In genomic region chr2:190511104-190511503, GRCh38 we compare ENCODE assay signal across 9 cellular contexts. TPM values are rescaled to one million over a fixed set of nuclear protein-coding genes. Genes with fewer than 3 reads are reported as not detected.
A peak's percentile ranks its signal among the peaks of the same experiment; 100 is the strongest.
DNase-seq lines count a peak whose midpoint lies in the region; ATAC-seq, FAIRE-seq and TF ChIP-seq lines count a peak whose summit lies in the region.
"Had no signal": no experiment of that assay in that cellular context is flagged by ENCODE, and none has a peak within 500 bp of the region (broad histone marks: within the 10 kb centered on the region; RNA-seq: fewer than 3 reads in every experiment).

No MANE protein-coding gene starts in this region.

- H3K27me3 ChIP-seq in SK-N-SH (ENCODE audit: insufficient read depth) (no peaks in the 10 kb centered on the region), gastroesophageal sphincter (no peaks in the 10 kb centered on the region)

- no peak for ATAC-seq in gastroesophageal sphincter
- no peak for ATAC-seq in HG03135 (IDR thresholded peaks at IDR 0.05; ENCODE audit: unreplicated experiment)
- no peak for ATAC-seq in GM19452 (IDR thresholded peaks at IDR 0.05; ENCODE audit: unreplicated experiment)

- H3K4me3 ChIP-seq in SK-N-SH (ENCODE audit: low read depth in 2 of 2, low read length in 1 of 2) (no peak overlapping the region), gastroesophageal sphincter (no peak overlapping the region)
- H3K4me3 ChIP-seq: skin epidermis had no signal

- POLR2A ChIA-PET in SK-N-SH (lab: Yijun Ruan, JAX), result interaction anchor here (0.6 kb wide), 1 partner anchor 92 kb away, joined by 4 read pairs; no protein-coding TSS in a partner anchor

- peaks cover 0 to 21% of the 10 kb centered on the region in 2 experiments for H3K36me3 ChIP-seq in SK-N-SH (replicated peaks in 1 of 2; ENCODE audit: control insufficient read depth in 1 of 2, insufficient read depth in 2 of 2, low read length in 1 of 2)
- H3K36me3 ChIP-seq in gastroesophageal sphincter, result peaks cover 0 to 20% of the 10 kb centered on the region in 2 donors

- H3K4me1 ChIP-seq in SK-N-SH (ENCODE audit: control insufficient read depth in 1 of 2, insufficient read depth in 2 of 2, low read depth in 1 of 2, low read length in 1 of 2) (peaks cover 0 to 2% of the 10 kb centered on the region in 2 experiments; a peak in 1 of 4 replicates), gastroesophageal sphincter (peaks cover 0 to 8% (median 0%) of the 10 kb centered on the region in 3 donors)

- DNase-seq in GM18507 (ENCODE audit: extremely low spot score, insufficient read length, low read depth) (no peak), SK-N-SH (peak; percentile 61)
- no peak for DNase-seq in stimulated activated CD4-positive, alpha-beta T cell treated with anti-CD3 and anti-CD28 coated beads, Interleukin-2, amount 100 ng/mL, for 48 hours
- no peak for DNase-seq in stimulated activated CD8-positive, alpha-beta memory T cell treated with anti-CD3 and anti-CD28 coated beads, Interleukin-4, amount 100 ng/mL, for 48 hours

- no peak for TF ChIP-seq POLR2A in gastroesophageal sphincter (IDR thresholded peaks at IDR 0.05)

- H3K27ac ChIP-seq in SK-N-SH (ENCODE audit: low read depth in 2 of 2, low read length in 1 of 2) (no peak overlapping the region), gastroesophageal sphincter (no peak overlapping the region)
- H3K27ac ChIP-seq: skin epidermis had no signal

- no peaks in the 10 kb centered on the region for H3K9me3 ChIP-seq in SK-N-SH
- H3K9me3 ChIP-seq in gastroesophageal sphincter, result no peaks in the 10 kb centered on the region

- WGBS in SK-N-SH (ENCODE audit: low lambda C conversion rate), result 73% methylated on average over 2 of the region's 2 CpGs
- 42 to 47% methylated on average over 2 of the region's 2 CpGs for WGBS in gastroesophageal sphincter (ENCODE audit: low coverage in 1 of 2), 2 donors

- H2AFZ ChIP-seq in SK-N-SH (ENCODE audit: low read depth), result no peak overlapping the region

- TF ChIP-seq EP300 in SK-N-SH (IDR thresholded peaks at IDR 0.05; ENCODE audit: borderline replicate concordance in 1 of 2, low read depth in 1 of 2, low read length in 1 of 2), result no peak
- no peak for TF ChIP-seq EP300 in gastroesophageal sphincter (IDR thresholded peaks at IDR 0.05)

- no peaks in the 10 kb centered on the region for H3K79me2 ChIP-seq in SK-N-SH (ENCODE audit: insufficient read depth)

- no peak overlapping the region for H3K9ac ChIP-seq in SK-N-SH

- no peak overlapping the region for H3K4me2 ChIP-seq in SK-N-SH

- peak; percentile 52 for FAIRE-seq in A204.1 (lab: Jason Lieb, UNC)
- FAIRE-seq in GM18507 (lab: Jason Lieb, UNC), result peak; percentile 12

- no peaks in the 10 kb centered on the region for H3K9me2 ChIP-seq in SK-N-SH

- H3F3A ChIP-seq in SK-N-SH (replicated peaks; ENCODE audit: insufficient read depth), result no peaks in the 10 kb centered on the region

- H4K20me1 ChIP-seq in SK-N-SH (ENCODE audit: insufficient read depth), result no peaks in the 10 kb centered on the region

- peak; percentile 76 for TF ChIP-seq CTCF in SK-N-SH (IDR thresholded peaks at IDR 0.05)
- peak; percentile 43 to 76 (median 54) for TF ChIP-seq CTCF in gastroesophageal sphincter (IDR thresholded peaks at IDR 0.05)

- CTCF ChIA-PET in SK-N-SH (lab: Yijun Ruan, JAX), result interaction anchor here (0.6 to 3.6 kb wide), 30 partner anchors 9 to 388 kb away, joined by 3 to 28 read pairs (median 4); partner anchors contain the start of genes HIBCH and INPP1

- TF ChIP-seq RAD21 in SK-N-SH (IDR thresholded peaks at IDR 0.05; ENCODE audit: low read length), result peak; percentile 94

TF ChIP-seq in SK-N-SH, 30 proteins besides CTCF, POLR2A, EP300 and RAD21:
- TF ChIP-seq RCOR1 (IDR thresholded peaks at IDR 0.05; ENCODE audit: low read length) (no peak), SMC3 (IDR thresholded peaks at IDR 0.05; ENCODE audit: low read depth, low read length) (peak; percentile 88), ELF1 (IDR thresholded peaks at IDR 0.05) (no peak), JUND (IDR thresholded peaks at IDR 0.05) (no peak)
- TF ChIP-seq, protein P1, sequence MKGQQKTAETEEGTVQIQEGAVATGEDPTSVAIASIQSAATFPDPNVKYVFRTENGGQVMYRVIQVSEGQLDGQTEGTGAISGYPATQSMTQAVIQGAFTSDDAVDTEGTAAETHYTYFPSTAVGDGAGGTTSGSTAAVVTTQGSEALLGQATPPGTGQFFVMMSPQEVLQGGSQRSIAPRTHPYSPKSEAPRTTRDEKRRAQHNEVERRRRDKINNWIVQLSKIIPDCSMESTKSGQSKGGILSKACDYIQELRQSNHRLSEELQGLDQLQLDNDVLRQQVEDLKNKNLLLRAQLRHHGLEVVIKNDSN (IDR thresholded peaks at IDR 0.05; ENCODE audit: borderline replicate concordance, low read depth), result no peak
TF ChIP-seq in SK-N-SH: peak in this region for 1.

RNA-seq across cellular contexts. Expression of gene NEMP2, which starts 23.4 kb away (rescaled TPM):
- polyA plus RNA-seq in SK-N-SH (2012; rRNA removed), result 1.8 and 2.0 TPM in 2 replicates
- polyA plus RNA-seq in SK-N-SH (2012; cell fraction: cytosol; rRNA removed), result 1.8 and 3.0 TPM in 2 replicates
- polyA plus RNA-seq in SK-N-SH (2012; cell fraction: nucleus; rRNA removed), result 0.39 and 0.77 TPM in 2 replicates
- 1 to 10 TPM in 3 of 4 donors, under 1 TPM in 1; 0.94 to 5.3 (median 3.5) TPM for total RNA-seq in gastroesophageal sphincter
